In the genomic region with DNA sequence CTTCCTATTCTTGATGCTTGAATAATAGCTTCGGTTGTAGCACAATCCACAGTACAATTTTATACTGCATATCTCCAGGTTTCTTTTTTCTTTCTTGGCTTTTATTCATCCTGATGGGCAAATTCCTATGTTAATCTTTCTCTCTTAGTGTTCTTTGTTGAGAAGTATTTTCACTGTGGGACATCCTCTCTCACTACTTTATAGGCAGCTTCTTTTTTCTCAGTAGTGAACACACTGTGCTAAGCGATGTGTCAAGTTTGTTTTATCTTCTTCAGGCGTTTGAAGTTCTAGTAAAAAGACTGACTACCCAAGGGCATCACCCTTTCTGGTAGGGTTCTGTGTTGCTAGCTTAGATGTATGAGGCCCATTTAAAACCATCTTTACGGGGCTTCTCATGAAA, we compare ENCODE assay signal across 28 cellular contexts.
DNase-seq lines count a peak whose midpoint lies in the region; ATAC-seq, FAIRE-seq and TF ChIP-seq lines count a peak whose summit lies in the region.
"Had no signal": no experiment of that assay in that cellular context is flagged by ENCODE, and none has a peak within 500 bp of the region (broad histone marks: within the 10 kb centered on the region; RNA-seq: fewer than 3 reads in every experiment).

No MANE protein-coding gene starts in this region.

- TF ChIP-seq POLR2A in H1 (IDR thresholded peaks at IDR 0.05; ENCODE audit: control extremely low read depth in 1 of 2, low read depth in 2 of 2, low read length in 2 of 2) (no peak), testis (IDR thresholded peaks at IDR 0.05) (no peak)

- CTCF ChIA-PET in H1 (lab: Charles Lee; ENCODE audit: partially characterized antibody) (no interaction called here), Caco-2 (lab: Charles Lee) (no interaction called here)

- no peak overlapping the region for H3K4me3 Mint-ChIP-seq in Caco-2 (ENCODE audit: unreplicated experiment)
- H3K4me3 Mint-ChIP-seq: CD14-positive monocyte; CD4-positive, alpha-beta memory T cell; CD4-positive, CD25-positive, alpha-beta regulatory T cell; CD8-positive, alpha-beta memory T cell had no signal

- 0 out of 4 replicates have a peak overlapping the region, but pooled peaks of 1 of the 2 experiments have one; percentile 28 for H3K4me2 ChIP-seq in H1 (ENCODE audit: insufficient read depth in 1 of 2, low read depth in 2 of 2, low read length in 2 of 2)
- H3K4me2 ChIP-seq: BLaER1 had no signal

- TF ChIP-seq RAD21 in H1 (IDR thresholded peaks at IDR 0.05 in 1 of 2, conservative IDR thresholded peaks at IDR 0.05 in 1 of 2; ENCODE audit: low read depth in 2 of 2, low read length in 2 of 2), result no peak

- no peak for TF ChIP-seq CTCF in H1 (IDR thresholded peaks at IDR 0.05; ENCODE audit: control extremely low read depth in 1 of 3, insufficient read depth in 1 of 3, low read depth in 1 of 3, low read length in 3 of 3)
- TF ChIP-seq CTCF in testis (IDR thresholded peaks at IDR 0.05), result no peak
- no peak for TF ChIP-seq CTCF in Caco-2 (IDR thresholded peaks at IDR 0.05; ENCODE audit: insufficient read depth in 1 of 2, low read depth in 1 of 2, low read length in 1 of 2, severe bottlenecking in 1 of 2, unreplicated experiment in 1 of 2)

- H2BK12ac ChIP-seq in H1 (ENCODE audit: low read depth, low read length), result no peak overlapping the region

- H4K20me1 ChIP-seq in H1 (replicated peaks in 1 of 2; ENCODE audit: control insufficient read depth in 1 of 2, insufficient read depth in 2 of 2, low read length in 2 of 2), result no peaks in the 10 kb centered on the region
- H4K20me1 ChIP-seq: BLaER1 had no signal

- no peak overlapping the region for H2BK15ac ChIP-seq in H1 (ENCODE audit: low read length)

- no peak overlapping the region for H3K23ac ChIP-seq in H1 (ENCODE audit: insufficient read length)

- H3K27ac ChIP-seq in H1 (ENCODE audit: low read depth, low read length) (no peak overlapping the region), testis (no peak overlapping the region)
- H3K27ac ChIP-seq: BLaER1 had no signal

- H3K4me1 ChIP-seq in NT2/D1 (ENCODE audit: insufficient read depth, insufficient read length) (no peaks in the 10 kb centered on the region), H1 (replicated peaks in 1 of 4; ENCODE audit: control insufficient read depth in 3 of 4, insufficient read depth in 4 of 4, low read length in 3 of 4) (no peaks in the 10 kb centered on the region), testis (peaks cover 3% of the 10 kb centered on the region), Caco-2 (no peaks in the 10 kb centered on the region)
- H3K4me1 ChIP-seq: BE2C, BLaER1 had no signal

- no peak for ATAC-seq in HG02759 (IDR thresholded peaks at IDR 0.05; ENCODE audit: unreplicated experiment)
- ATAC-seq: GM12878 had no signal

- H3K27ac Mint-ChIP-seq in Caco-2 (ENCODE audit: unreplicated experiment), result no peak overlapping the region
- H3K27ac Mint-ChIP-seq: CD14-positive monocyte; CD4-positive, alpha-beta memory T cell; CD4-positive, CD25-positive, alpha-beta regulatory T cell; CD8-positive, alpha-beta memory T cell had no signal

- no peaks in the 10 kb centered on the region for H3K79me1 ChIP-seq in H1 (ENCODE audit: low read depth, low read length)

- H3K9ac ChIP-seq in NT2/D1 (ENCODE audit: insufficient read length, low read depth) (no peak overlapping the region), H1 (replicated peaks in 1 of 4; ENCODE audit: extremely low read depth in 1 of 4, low read depth in 3 of 4, low read length in 3 of 4) (no peak overlapping the region)
- H3K9ac ChIP-seq: BLaER1 had no signal

- no peak overlapping the region for H3K18ac ChIP-seq in H1 (ENCODE audit: extremely low read depth, low read length)

- POLR2A ChIA-PET in H1 (lab: Charles Lee; ENCODE audit: partially characterized antibody), result interaction anchor here (0.8 kb wide), 1 partner anchor 31 kb away, joined by 3 read pairs; no protein-coding TSS in a partner anchor
- POLR2A ChIA-PET in Caco-2 (lab: Charles Lee), result no interaction called here

- 62% methylated on average over 4 of the region's 4 CpGs; no CpG with 5 or more reads in 1 of the 2 experiments for WGBS in H1 (ENCODE audit: extremely low coverage in 1 of 2, insufficient coverage in 1 of 2, insufficient read length in 1 of 2, insufficient replicate concordance in 2 of 2, low coverage in 1 of 2, low lambda C conversion rate in 2 of 2, missing lambda C conversion rate in 1 of 2), 2 experiments
- WGBS in testis, 2 donors, result 55 to 69% methylated on average over 4 of the region's 4 CpGs

- peaks cover 10% of the 10 kb centered on the region for H3K9me3 Mint-ChIP-seq in Caco-2 (ENCODE audit: unreplicated experiment)

- BruUV-seq in Caco-2 (replicated peaks; lab: Mats Ljungman, UMichigan), result no TSS peak

- no peak overlapping the region for H2BK5ac ChIP-seq in H1 (ENCODE audit: low read depth, low read length)

- H3K27me3 Mint-ChIP-seq in Caco-2 (ENCODE audit: insufficient read depth, unreplicated experiment), result no peaks in the 10 kb centered on the region
- H3K27me3 Mint-ChIP-seq: CD4-positive, alpha-beta memory T cell; CD4-positive, CD25-positive, alpha-beta regulatory T cell; CD8-positive, alpha-beta memory T cell had no signal

- H3K14ac ChIP-seq in H1 (ENCODE audit: insufficient read length), result no peak overlapping the region

- no peaks in the 10 kb centered on the region for H3K36me3 Mint-ChIP-seq in Caco-2 (ENCODE audit: insufficient read depth, unreplicated experiment)
- H3K36me3 Mint-ChIP-seq: CD14-positive monocyte; CD4-positive, alpha-beta memory T cell; CD4-positive, CD25-positive, alpha-beta regulatory T cell; CD8-positive, alpha-beta memory T cell had no signal

- H3K27me3 ChIP-seq in NT2/D1 (ENCODE audit: insufficient read depth, insufficient read length), result no peaks in the 10 kb centered on the region
- H3K27me3 ChIP-seq in H1 (replicated peaks in 1 of 4; ENCODE audit: control insufficient read depth in 3 of 4, extremely low read depth in 1 of 4, insufficient read depth in 3 of 4, low read length in 3 of 4), result no peaks in the 10 kb centered on the region
- no peaks in the 10 kb centered on the region for H3K27me3 ChIP-seq in testis
- H3K27me3 ChIP-seq in Caco-2 (replicated peaks; ENCODE audit: control insufficient read depth, insufficient read depth, low read length), result no peaks in the 10 kb centered on the region
- H3K27me3 ChIP-seq: BE2C, BLaER1 had no signal

- H3K23me2 ChIP-seq in H1 (ENCODE audit: low read depth, low read length), result no peaks in the 10 kb centered on the region

- H3K56ac ChIP-seq in H1 (replicated peaks; ENCODE audit: insufficient read length, low read depth, low read length), result no peak overlapping the region

- H4K8ac ChIP-seq in H1 (ENCODE audit: extremely low read depth, insufficient read depth, low read length), result no peak overlapping the region

- H3K4me3 ChIP-seq in NT2/D1 (ENCODE audit: insufficient read length, low read depth), result no peak overlapping the region
- H3K4me3 ChIP-seq in H1 (ENCODE audit: extremely low read depth in 1 of 4, insufficient read depth in 2 of 4, low read depth in 3 of 4, low read length in 4 of 4), result no peak overlapping the region
- H3K4me3 ChIP-seq in testis, result no peak overlapping the region
- H3K4me3 ChIP-seq in Caco-2 (ENCODE audit: low read depth, low read length), result no peak overlapping the region
- H3K4me3 ChIP-seq: BLaER1, GM12878 had no signal

- TF ChIP-seq EP300 in H1 (IDR thresholded peaks at IDR 0.05; ENCODE audit: borderline replicate concordance in 1 of 2, low read depth in 2 of 2, low read length in 2 of 2), result no peak

- no peaks in the 10 kb centered on the region for H3K9me3 ChIP-seq in NT2/D1 (ENCODE audit: insufficient read depth, low read length)
- no peaks in the 10 kb centered on the region for H3K9me3 ChIP-seq in H1 (ENCODE audit: insufficient read depth in 2 of 2, low read depth in 1 of 2, low read length in 1 of 2)
- no peaks in the 10 kb centered on the region for H3K9me3 ChIP-seq in testis
- H3K9me3 ChIP-seq in Caco-2, result no peaks in the 10 kb centered on the region
- H3K9me3 ChIP-seq: BE2C had no signal

- DNase-seq in NT2/D1 (ENCODE audit: low read depth, low spot score) (peak; percentile 6), H1 (ENCODE audit: low read depth in 1 of 2, low spot score in 2 of 2) (no peak), iPS DF 19.7 (ENCODE audit: low read depth, low spot score) (peak; percentile 28), testis (no peak), Caco-2 (no peak), HUDEP-2 (lab: John Stamatoyannopoulos, UW; ENCODE audit: unreplicated experiment in 76 of 76) (no peak)
- DNase-seq: 8988T; ACHN; BE2C; C1 segment of cervical spinal cord; Calu3; CD4-positive, alpha-beta memory T cell; CD4-positive, CD25-positive, alpha-beta regulatory T cell; CD8-positive, alpha-beta memory T cell; COR-L47; DMS53; DMS79; DND-41; EL; GDM1 had no signal

- no peak overlapping the region for H4K91ac ChIP-seq in H1 (replicated peaks; ENCODE audit: insufficient read length, low read length)

- H3K36me3 ChIP-seq in NT2/D1 (ENCODE audit: insufficient read depth, insufficient read length, low read length) (no peaks in the 10 kb centered on the region), H1 (ENCODE audit: control insufficient read depth in 2 of 4, insufficient read depth in 4 of 4, low read length in 3 of 4) (no peaks in the 10 kb centered on the region), testis (ENCODE audit: low read depth, missing control alignments) (no peaks in the 10 kb centered on the region), Caco-2 (ENCODE audit: control insufficient read depth, insufficient read depth, low read length) (no peaks in the 10 kb centered on the region)
- H3K36me3 ChIP-seq: BE2C, BLaER1 had no signal

- no peak overlapping the region for H3K4ac ChIP-seq in H1 (replicated peaks; ENCODE audit: insufficient read length, low read depth, low read length)

- H4K5ac ChIP-seq in H1 (ENCODE audit: insufficient read length, low read depth, low read length), result no peak overlapping the region

- no peak for FAIRE-seq in H1 (lab: Jason Lieb, UNC)
- FAIRE-seq: A204.1, D721Med, GM12878, GM12892, GM18507 had no signal

- H2BK20ac ChIP-seq in H1 (ENCODE audit: low read length), result no peak overlapping the region

- H3K79me2 ChIP-seq in H1 (ENCODE audit: control insufficient read depth in 1 of 2, insufficient read depth in 2 of 2, low read length in 2 of 2), result no peaks in the 10 kb centered on the region

- H2AFZ ChIP-seq in H1 (ENCODE audit: low read length), result no peak overlapping the region

- intact Hi-C loops in testis (cut with DNase I; ENCODE audit: low total_unique reads), result no loop called here
- intact Hi-C loops in Caco-2 (cut with micrococcal nuclease; ENCODE audit: unreplicated experiment), result no loop called here

- H2AK5ac ChIP-seq in H1 (ENCODE audit: low read depth, low read length), result no peak overlapping the region

- H2BK120ac ChIP-seq in H1 (replicated peaks; ENCODE audit: low read depth, low read length), result no peak overlapping the region

- H3K4me1 Mint-ChIP-seq in Caco-2 (ENCODE audit: low read depth, unreplicated experiment), result no peaks in the 10 kb centered on the region
- H3K4me1 Mint-ChIP-seq: CD14-positive monocyte; CD4-positive, alpha-beta memory T cell; CD4-positive, CD25-positive, alpha-beta regulatory T cell; CD8-positive, alpha-beta memory T cell had no signal

Comparison
In these comparisons a context has a peak if more than half of its experiments do, and no peak if none do; other contexts are left out.
1. DNase-seq: peak in NT2/D1 (single experiment) and iPS DF 19.7 (single experiment); none in H1 (0 of 2), testis (single experiment), Caco-2 (0 of 2) and HUDEP-2 (0 of 76).